ENCODE assay signal across 1 cellular context in genomic region chr1:156316909-156317308, GRCh38.
TF ChIP-seq lines count a peak whose summit lies in the region.

No MANE protein-coding gene starts in this region.

TF ChIP-seq in IMR-90, 13 proteins besides CTCF, POLR2A, EP300 and RAD21:
- TF ChIP-seq ELK1 (IDR thresholded peaks at IDR 0.05; ENCODE audit: borderline replicate concordance, low read depth, low read length) (no peak), CEBPB (IDR thresholded peaks at IDR 0.05; ENCODE audit: low read depth, low read length) (peak; percentile 77)
